8 cellular contexts compared by ENCODE assay signal in genomic region chr16:74695450-74696422, GRCh38. TPM values are rescaled to one million over a fixed set of nuclear protein-coding genes. Genes with fewer than 3 reads are reported as not detected.
DNase-seq lines count a peak whose midpoint lies in the region; ATAC-seq and TF ChIP-seq lines count a peak whose summit lies in the region.

No MANE protein-coding gene starts in this region.

- peak overlapping the region in 4 of 11 experiments; percentile 5 to 40 (median 12); a peak in 4 of 22 replicates for H3K9ac ChIP-seq in BLaER1 treated with 17β-estradiol and CSF1 and Interleukin-3, amounts not matched to agents 10 nM and 100 nM
- H3K9ac ChIP-seq in duodenal mucosa (ENCODE audit: low read depth in 1 of 2, low read length in 2 of 2), result no peak overlapping the region
- H3K9ac ChIP-seq in liver (ENCODE audit: low read depth in 1 of 2, low read length in 2 of 2), result peak overlapping the region; percentile 47 to 64

- H3K27me3 ChIP-seq in BLaER1 treated with 17β-estradiol and CSF1 and Interleukin-3, amounts not matched to agents 10 nM and 100 nM, result no peaks in the 10 kb centered on the region
- H3K27me3 ChIP-seq in duodenal mucosa (ENCODE audit: control insufficient read depth in 1 of 2, insufficient read depth in 2 of 2, low read length in 2 of 2) (no peaks in the 10 kb centered on the region), liver (ENCODE audit: control insufficient read depth in 4 of 4, insufficient read depth in 4 of 4, low read length in 3 of 4) (no peaks in the 10 kb centered on the region)

- peaks cover 0 to 63% (median 21%) of the 10 kb centered on the region in 11 experiments; a peak in 13 of 22 replicates for H4K20me1 ChIP-seq in BLaER1 treated with 17β-estradiol and CSF1 and Interleukin-3, amounts not matched to agents 10 nM and 100 nM

- peaks cover 15 to 68% (median 59%) of the 10 kb centered on the region in 11 experiments; a peak in 21 of 22 replicates for H3K36me3 ChIP-seq in BLaER1 treated with 17β-estradiol and CSF1 and Interleukin-3, amounts not matched to agents 10 nM and 100 nM
- peaks cover 28 to 30% of the 10 kb centered on the region in 2 donors for H3K36me3 ChIP-seq in duodenal mucosa (ENCODE audit: control insufficient read depth in 1 of 2, insufficient read depth in 2 of 2, low read length in 2 of 2)
- peaks cover 0 to 14% (median 9%) of the 10 kb centered on the region in 4 donors for H3K36me3 ChIP-seq in liver (ENCODE audit: control insufficient read depth in 4 of 4, insufficient read depth in 3 of 4, low read depth in 1 of 4, low read length in 3 of 4)

- peak overlapping the region; percentile 33 to 98 (median 54); a peak in 21 of 22 replicates for H3K4me2 ChIP-seq in BLaER1 treated with 17β-estradiol and CSF1 and Interleukin-3, amounts not matched to agents 10 nM and 100 nM

- TF ChIP-seq CTCF in liver (IDR thresholded peaks at IDR 0.05; ENCODE audit: low read depth, low read length, missing input control), result no peak

- peak overlapping the region in 6 of 10 experiments; percentile 3 to 48 (median 30); a peak in 9 of 20 replicates for H3K4me3 ChIP-seq in BLaER1 treated with 17β-estradiol and CSF1 and Interleukin-3, amounts not matched to agents 10 nM and 100 nM
- peak overlapping the region; percentile 56 to 64 for H3K4me3 ChIP-seq in duodenal mucosa (ENCODE audit: low read depth in 1 of 2, low read length in 2 of 2)
- H3K4me3 ChIP-seq in liver (ENCODE audit: low read depth in 1 of 3, low read length in 3 of 3), result peak overlapping the region; percentile 44 to 61 (median 58)

- H3K9me3 ChIP-seq in BLaER1 treated with 17β-estradiol and CSF1 and Interleukin-3, amounts not matched to agents 10 nM and 100 nM (replicated peaks in 1 of 11), result peaks cover 0 to 13% (median under 1%) of the 10 kb centered on the region in 11 experiments; a peak in 6 of 22 replicates
- H3K9me3 ChIP-seq in duodenal mucosa (ENCODE audit: control insufficient read depth in 1 of 2, low read length in 2 of 2), result no peaks in the 10 kb centered on the region
- no peaks in the 10 kb centered on the region for H3K9me3 ChIP-seq in liver (ENCODE audit: control insufficient read depth in 4 of 4, low read length in 3 of 4)

- H3K27ac ChIP-seq in BLaER1 treated with 17β-estradiol and CSF1 and Interleukin-3, amounts not matched to agents 10 nM and 100 nM, result peak overlapping the region in 3 of 11 experiments; percentile 0 to 30 (median 0); a peak in 2 of 22 replicates
- H3K27ac ChIP-seq in duodenal mucosa (ENCODE audit: low read depth, low read length), result no peak overlapping the region
- H3K27ac ChIP-seq in liver (ENCODE audit: low read depth in 1 of 2, low read length in 2 of 2), result peak overlapping the region; percentile 56 to 63

- no peak for TF ChIP-seq RAD21 in liver (IDR thresholded peaks at IDR 0.05)

- ATAC-seq in HG03439 (IDR thresholded peaks at IDR 0.05; ENCODE audit: unreplicated experiment), result peak; percentile 68

- DNase-seq in GM19240 (ENCODE audit: insufficient read length, low spot score) (peak; percentile 71), NCI-H524 treated with DMSO at 0.1 percent for 48 hours (lab: John Stamatoyannopoulos, UW) (peak; percentile 87)
- peak; percentile 37 to 58 for DNase-seq in activated CD4-positive, alpha-beta T cell treated with anti-CD3 and anti-CD28 coated beads for 4 hours
- peak; percentile 28 to 37 for DNase-seq in stimulated activated CD4-positive, alpha-beta T cell treated with anti-CD3 and anti-CD28 coated beads, Interleukin-4, amount 100 ng/mL, for 4 hours

- 45% methylated on average over 19 of the region's 19 CpGs for WGBS in liver

- H3K4me1 ChIP-seq in BLaER1 treated with 17β-estradiol and CSF1 and Interleukin-3, amounts not matched to agents 10 nM and 100 nM, result peaks cover 22 to 61% (median 48%) of the 10 kb centered on the region in 10 experiments
- H3K4me1 ChIP-seq in duodenal mucosa (ENCODE audit: control insufficient read depth in 1 of 2, insufficient read depth in 2 of 2, low read length in 2 of 2) (peaks cover 11 to 16% of the 10 kb centered on the region in 2 donors), liver (ENCODE audit: control insufficient read depth in 4 of 4, insufficient read depth in 4 of 4, low read length in 3 of 4) (peaks cover 0 to 29% (median 6%) of the 10 kb centered on the region in 4 donors)

TF ChIP-seq in liver, 16 proteins besides CTCF, POLR2A, EP300 and RAD21:
- TF ChIP-seq TAF1 (conservative IDR thresholded peaks at IDR 0.05), result peak; percentile 97
- no peak for TF ChIP-seq RXRA (IDR thresholded peaks at IDR 0.05)
- peak; percentile 33 to 38 for TF ChIP-seq HNF4A (conservative IDR thresholded peaks at IDR 0.05)
- TF ChIP-seq GABPA (IDR thresholded peaks at IDR 0.05 in 1 of 2, conservative IDR thresholded peaks at IDR 0.05 in 1 of 2), result peak in 1 of 2 donors; percentile 55
- peak; percentile 75 for TF ChIP-seq SP1 (IDR thresholded peaks at IDR 0.05)
- no peak for TF ChIP-seq EGR1 (IDR thresholded peaks at IDR 0.05; ENCODE audit: low read depth in 2 of 2)
- peak; percentile 40 for TF ChIP-seq YY1 (IDR thresholded peaks at IDR 0.05)
- peak; percentile 88 for TF ChIP-seq REST (IDR thresholded peaks at IDR 0.05)
- no peak for TF ChIP-seq JUND (IDR thresholded peaks at IDR 0.05)

RNA-seq across cellular contexts. Expression of gene MLKL, which starts 4.9 kb away (rescaled TPM):
- 1 to 10 TPM; 4.1 to 7.6 TPM for total RNA-seq in liver
- polyA plus RNA-seq in liver, result 1 to 10 TPM; 2.5 to 3.2 TPM

RNA-seq across cellular contexts. Expression of gene RFWD3, which starts 29.1 kb away (rescaled TPM):
- total RNA-seq in liver, result 10 to 100 TPM; 14.5 to 21.8 TPM
- 1 to 10 TPM; 2.4 to 3.6 TPM for polyA plus RNA-seq in liver

Comparison
In these comparisons a context has a peak if more than half of its experiments do, and no peak if none do; other contexts are left out.
1. H3K9ac ChIP-seq: peak in liver (2 of 2); none in duodenal mucosa (0 of 2).
2. DNase-seq: peak in every context shown above with its lines; median percentile 87 in NCI-H524 treated with DMSO at 0.1 percent for 48 hours; 71 in GM19240; 48 in activated CD4-positive, alpha-beta T cell treated with anti-CD3 and anti-CD28 coated beads for 4 hours; 32 in stimulated activated CD4-positive, alpha-beta T cell treated with anti-CD3 and anti-CD28 coated beads, Interleukin-4, amount 100 ng/mL, for 4 hours.
3. Peak in every context shown above with its lines, with median percentiles within 50 percentile points of each other: H3K4me3 ChIP-seq.